In the genomic region with DNA sequence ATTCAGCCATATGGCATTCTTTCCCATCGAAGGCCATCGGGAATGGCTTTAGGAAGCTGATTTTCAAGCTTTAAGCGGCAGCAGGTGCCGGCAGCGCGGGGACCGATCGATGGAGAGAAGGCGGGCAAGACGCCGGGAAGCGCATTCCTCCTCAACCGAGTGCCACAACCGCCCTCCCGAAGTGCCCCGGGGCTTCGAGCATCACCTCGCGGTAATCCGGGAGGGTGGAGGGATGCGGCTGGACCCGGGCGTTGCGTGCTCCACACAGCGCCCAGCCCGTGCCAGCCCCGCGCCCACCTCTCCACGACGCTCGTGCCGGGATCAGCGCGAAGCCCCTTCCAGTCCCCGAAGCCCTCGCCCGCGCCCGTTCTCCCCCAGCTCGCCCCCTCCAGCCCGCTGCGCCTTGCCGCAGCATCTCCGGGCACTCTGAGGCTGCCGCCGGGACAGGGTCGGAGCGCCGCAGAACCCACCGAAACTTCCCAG, we compare ENCODE assay signal across 8 cellular contexts. TPM values are rescaled to one million over a fixed set of nuclear protein-coding genes. Genes with fewer than 3 reads are reported as not detected.
DNase-seq lines count a peak whose midpoint lies in the region; ATAC-seq and TF ChIP-seq lines count a peak whose summit lies in the region.

No MANE protein-coding gene starts in this region.

- H2AK9ac ChIP-seq in IMR-90 (replicated peaks; ENCODE audit: low read depth, low read length, poor library complexity): peak overlapping the region; percentile 68

- peak overlapping the region; percentile 86 for H3K23ac ChIP-seq in IMR-90 (ENCODE audit: low read depth, low read length)

- H3K4me2 ChIP-seq in IMR-90 (ENCODE audit: low read depth, low read length): peak overlapping the region; percentile 86

- CTCF ChIA-PET in AG04450 (lab: Charles Lee) (interaction anchor here (0.6 to 1.7 kb wide), 2 partner anchors 21 to 27 kb away, joined by 3 to 10 read pairs; no protein-coding TSS in a partner anchor), IMR-90 (lab: Yijun Ruan, JAX) (interaction anchor here (1.3 to 1.9 kb wide), 2 partner anchors 14 to 27 kb away, joined by 5 to 6 read pairs; no protein-coding TSS in a partner anchor)

- peak overlapping the region; percentile 97 for H2BK5ac ChIP-seq in IMR-90 (ENCODE audit: low read depth, low read length, poor library complexity, severe bottlenecking)

- peak overlapping the region; percentile 98 for H2AFZ ChIP-seq in IMR-90 (replicated peaks; ENCODE audit: low read length, poor library complexity)

- TF ChIP-seq RAD21 in IMR-90 (IDR thresholded peaks at IDR 0.05; ENCODE audit: low read length): no peak

- peaks cover 12 to 13% of the 10 kb centered on the region in 2 donors for H3K4me1 Mint-ChIP-seq in natural killer cell treated with Interleukin-12 subunit alpha and Interleukin-12 subunit beta and Interleukin-15 and Interleukin-18, amount 100 ng/mL, for 72 hours (ENCODE audit: low read depth in 2 of 2)
- peaks cover 6% of the 10 kb centered on the region for H3K4me1 Mint-ChIP-seq in type B pancreatic cell (ENCODE audit: unreplicated experiment)

- peak overlapping the region; percentile 78 for H3K14ac ChIP-seq in IMR-90 (replicated peaks; ENCODE audit: low read depth, low read length)

- H3K36me3 ChIP-seq in IMR-90 (ENCODE audit: control insufficient read depth, insufficient read depth, low read length) (no peaks in the 10 kb centered on the region), esophagus muscularis mucosa (peaks cover 0 to 3% (median 0%) of the 10 kb centered on the region in 4 donors)

- H3K4me3 ChIP-seq in AG04450 (ENCODE audit: low read depth, low read length) (peak overlapping the region; percentile 84), IMR-90 (ENCODE audit: insufficient read depth, low read depth, low read length) (peak overlapping the region; percentile 58), esophagus muscularis mucosa (peak overlapping the region; percentile 77 to 99 (median 94))

- intact Hi-C loops in IMR-90 (cut with micrococcal nuclease): no loop called here
- intact Hi-C loops in esophagus muscularis mucosa (cut with DNase I): no loop called here

- H2BK120ac ChIP-seq in IMR-90 (ENCODE audit: low read depth, low read length): peak overlapping the region; percentile 93

- 0% methylated on average over 18 of the region's 50 CpGs; no CpG with 5 or more reads in 1 of the 2 experiments for WGBS in IMR-90 (ENCODE audit: extremely low coverage in 2 of 2, insufficient read length in 1 of 2), 2 experiments
- WGBS in esophagus muscularis mucosa: 6% methylated on average over 2 of the region's 50 CpGs

- H4K8ac ChIP-seq in IMR-90 (ENCODE audit: low read depth in 2 of 2, low read length in 2 of 2): peak overlapping the region; percentile 54 to 94

- TF ChIP-seq CTCF in AG04450 (IDR thresholded peaks at IDR 0.05; ENCODE audit: low read depth, low read length): no peak
- TF ChIP-seq CTCF in IMR-90 (conservative IDR thresholded peaks at IDR 0.05; ENCODE audit: low read depth, low read length): no peak
- no peak for TF ChIP-seq CTCF in esophagus muscularis mucosa (IDR thresholded peaks at IDR 0.05)
- no peak for TF ChIP-seq CTCF in type B pancreatic cell (conservative IDR thresholded peaks at IDR 0.05)

- H3K9me1 ChIP-seq in IMR-90 (ENCODE audit: insufficient read depth, low read length): no peaks in the 10 kb centered on the region; the same call in 1 of the 2 replicates

- peak overlapping the region; percentile 65 for H3K4me3 Mint-ChIP-seq in natural killer cell treated with Interleukin-12 subunit alpha and Interleukin-12 subunit beta and Interleukin-15 and Interleukin-18, amount 100 ng/mL, for 72 hours
- peak overlapping the region; percentile 86 for H3K4me3 Mint-ChIP-seq in type B pancreatic cell

- peak overlapping the region; percentile 94 for H3K18ac ChIP-seq in IMR-90 (ENCODE audit: low read depth, low read length)

- H2BK15ac ChIP-seq in IMR-90 (ENCODE audit: low read depth, low read length): 0 out of 3 replicates have a peak overlapping the region, but pooled peaks have one; percentile 38

- peak overlapping the region; percentile 46 for H2AK5ac ChIP-seq in IMR-90 (ENCODE audit: low read depth, low read length)

- dilution Hi-C loops in IMR-90 (cut with HindIII; ENCODE audit: low sequenced_read_pairs, unreplicated experiment): no loop called here

- H3K27me3 Mint-ChIP-seq in natural killer cell treated with Interleukin-12 subunit alpha and Interleukin-12 subunit beta and Interleukin-15 and Interleukin-18, amount 100 ng/mL, for 72 hours: peaks cover 25 to 28% of the 10 kb centered on the region in 2 donors
- peaks cover 78% of the 10 kb centered on the region for H3K27me3 Mint-ChIP-seq in type B pancreatic cell

- H3K79me1 ChIP-seq in IMR-90 (ENCODE audit: low read depth in 1 of 2, low read length in 2 of 2): peaks cover 15 to 30% of the 10 kb centered on the region in 2 experiments

- H4K91ac ChIP-seq in IMR-90 (ENCODE audit: insufficient read depth, low read depth, low read length): peak overlapping the region; percentile 90

- DNase-seq in AG04450 (ENCODE audit: low read depth, low spot score) (no peak), IMR-90 (no peak), esophagus muscularis mucosa (ENCODE audit: extremely low spot score) (no peak), type B pancreatic cell (ENCODE audit: extremely low spot score, unreplicated experiment) (peak; percentile 69), SHP77 treated with DMSO at 0.1 percent for 48 hours (lab: John Stamatoyannopoulos, UW) (no peak)
- DNase-seq in activated CD8-positive, alpha-beta memory T cell treated with anti-CD3 and anti-CD28 coated beads for 24 hours: peak; percentile 79
- no peak for DNase-seq in natural killer cell treated with Interleukin-12 subunit alpha and Interleukin-12 subunit beta and Interleukin-15 and Interleukin-18, amount 100 ng/mL, for 72 hours (ENCODE audit: low spot score)

- POLR2A ChIA-PET in AG04450 (lab: Yijun Ruan, JAX): interaction anchor here (0.7 to 1.6 kb wide), 4 partner anchors 10 to 89 kb away, joined by 3 to 7 read pairs (median 5); a partner anchor contains a TSS
- POLR2A ChIA-PET in IMR-90 (lab: Charles Lee; ENCODE audit: unreplicated experiment): interaction anchor here (1.2 kb wide), 1 partner anchor 74 kb away, joined by 3 read pairs; no protein-coding TSS in a partner anchor

- no peaks in the 10 kb centered on the region for H3K9me3 Mint-ChIP-seq in natural killer cell treated with Interleukin-12 subunit alpha and Interleukin-12 subunit beta and Interleukin-15 and Interleukin-18, amount 100 ng/mL, for 72 hours
- H3K9me3 Mint-ChIP-seq in type B pancreatic cell: peaks cover 7% of the 10 kb centered on the region

- TSS peak; percentile 94 for BruUV-seq in IMR-90 (replicated peaks; lab: Mats Ljungman, UMichigan)

- no peaks in the 10 kb centered on the region for H3K27me3 ChIP-seq in AG04450 (ENCODE audit: control insufficient read depth, insufficient read depth, low read length)
- H3K27me3 ChIP-seq in IMR-90 (ENCODE audit: control insufficient read depth, insufficient read depth, low read length): no peaks in the 10 kb centered on the region
- H3K27me3 ChIP-seq in esophagus muscularis mucosa: no peaks in the 10 kb centered on the region

- peak overlapping the region; percentile 80 for H3K4ac ChIP-seq in IMR-90 (ENCODE audit: low read depth, low read length)

- TF ChIP-seq POLR2A in IMR-90 (IDR thresholded peaks at IDR 0.05; ENCODE audit: low read depth, low read length): no peak
- TF ChIP-seq POLR2A in esophagus muscularis mucosa (IDR thresholded peaks at IDR 0.05; ENCODE audit: low read depth): no peak

- H4K5ac ChIP-seq in IMR-90 (ENCODE audit: low read depth, low read length): peak overlapping the region; percentile 86

- in situ Hi-C loops in IMR-90 (cut with MboI; ENCODE audit: low sequenced_read_pairs): no loop called here

- H2BK20ac ChIP-seq in IMR-90 (ENCODE audit: low read depth, low read length): peak overlapping the region; percentile 67

- no peaks in the 10 kb centered on the region for H4K20me1 ChIP-seq in IMR-90 (ENCODE audit: insufficient read depth, low read length)

- H3K27ac ChIP-seq in AG04450 (ENCODE audit: low read depth, low read length) (peak overlapping the region; percentile 99), IMR-90 (ENCODE audit: insufficient read depth, low read length) (peak overlapping the region; percentile 97), esophagus muscularis mucosa (replicated peaks in 1 of 4) (peak overlapping the region; percentile 84 to 93 (median 88))

- peak overlapping the region; percentile 92 for H3K56ac ChIP-seq in IMR-90 (ENCODE audit: extremely low read depth, insufficient read depth, low read length)

- no peaks in the 10 kb centered on the region for H3K36me3 Mint-ChIP-seq in natural killer cell treated with Interleukin-12 subunit alpha and Interleukin-12 subunit beta and Interleukin-15 and Interleukin-18, amount 100 ng/mL, for 72 hours
- H3K36me3 Mint-ChIP-seq in type B pancreatic cell: no peaks in the 10 kb centered on the region

- peaks cover 10% of the 10 kb centered on the region; the same call in 1 of the 2 replicates for H3K4me1 ChIP-seq in IMR-90 (ENCODE audit: control insufficient read depth, insufficient read depth, low read length)
- H3K4me1 ChIP-seq in esophagus muscularis mucosa: peaks cover 0 to 20% (median 9%) of the 10 kb centered on the region in 4 donors

- no peak overlapping the region for H3K27ac Mint-ChIP-seq in natural killer cell treated with Interleukin-12 subunit alpha and Interleukin-12 subunit beta and Interleukin-15 and Interleukin-18, amount 100 ng/mL, for 72 hours
- H3K27ac Mint-ChIP-seq in type B pancreatic cell: no peak overlapping the region

- no peak for TF ChIP-seq EP300 in esophagus muscularis mucosa (IDR thresholded peaks at IDR 0.05)

- H3K9me3 ChIP-seq in AG04450 (ENCODE audit: control insufficient read depth, insufficient read depth, low read length) (peaks cover 6% of the 10 kb centered on the region; the same call in 1 of the 2 replicates), IMR-90 (ENCODE audit: control insufficient read depth, insufficient read depth, low read length) (peaks cover 7% of the 10 kb centered on the region), esophagus muscularis mucosa (peaks cover 0 to 3% (median 0%) of the 10 kb centered on the region in 4 donors)

- ATAC-seq in IMR-90 (ENCODE audit: low read depth) (peak; percentile 36), HG02981 (IDR thresholded peaks at IDR 0.05; ENCODE audit: unreplicated experiment) (no peak)
- peak; percentile 40 to 48 for ATAC-seq in natural killer cell treated with Interleukin-12 subunit alpha and Interleukin-12 subunit beta and Interleukin-15 and Interleukin-18, amount 100 ng/mL, for 72 hours

- H3K9ac ChIP-seq in IMR-90 (ENCODE audit: low read depth, low read length): peak overlapping the region; percentile 87

RNA-seq across cellular contexts. Expression of a gene that starts 3.2 kb away (rescaled TPM):
- polyA plus RNA-seq in AG04450 (2011; rRNA removed): 53.9 and 62.0 TPM in 2 replicates
- 61.0 and 88.7 TPM in 2 replicates for polyA minus RNA-seq in AG04450 (2011; rRNA and poly(A)+ RNA removed)
- total RNA-seq in IMR-90 (2012; rRNA removed): 33.5 and 40.3 TPM in 2 replicates
- polyA plus RNA-seq in IMR-90 (2012; rRNA removed): 10.3 and 13.0 TPM in 2 replicates
- polyA plus RNA-seq in IMR-90 (2012; cell fraction: cytosol; rRNA removed): 5.0 and 5.1 TPM in 2 replicates
- polyA plus RNA-seq in IMR-90 (2012; cell fraction: nucleus; rRNA removed; ENCODE audit: low replicate concordance): 6.5 and 43.3 TPM in 2 replicates
- 1 to 10 TPM; 3.3 to 6.2 (median 5.3) TPM for total RNA-seq in esophagus muscularis mucosa
- 1 to 10 TPM in 1 of 2 donors, under 1 TPM in 1; 0.59 to 1.8 TPM for total RNA-seq in natural killer cell treated with Interleukin-12 subunit alpha and Interleukin-12 subunit beta and Interleukin-15 and Interleukin-18, amount 100 ng/mL, for 72 hours
- 0.69 and 0.80 TPM in 2 replicates for total RNA-seq in type B pancreatic cell (ENCODE audit: low replicate concordance)

Comparison
In these comparisons a context has a peak if more than half of its experiments do, and no peak if none do; other contexts are left out.
1. DNase-seq: peak in activated CD8-positive, alpha-beta memory T cell treated with anti-CD3 and anti-CD28 coated beads for 24 hours (single experiment) and type B pancreatic cell (single experiment); none in AG04450 (single experiment), IMR-90 (single experiment), esophagus muscularis mucosa (single experiment), natural killer cell treated with Interleukin-12 subunit alpha and Interleukin-12 subunit beta and Interleukin-15 and Interleukin-18, amount 100 ng/mL, for 72 hours (single experiment) and SHP77 treated with DMSO at 0.1 percent for 48 hours (single experiment).
2. Peak in every context shown above with its lines, with median percentiles within 50 percentile points of each other: H3K27ac ChIP-seq and H3K4me3 ChIP-seq.